In genomic region chr13:24613755-24614154, GRCh38 we compare ENCODE assay signal across 27 cellular contexts.
"Had no signal": no experiment of that assay in that cellular context is flagged by ENCODE, and none has a peak within 500 bp of the region (broad histone marks: within the 10 kb centered on the region; RNA-seq: fewer than 3 reads in every experiment).

No MANE protein-coding gene starts in this region.

- DNase-seq: dermis blood vessel endothelial cell; effector memory CD4-positive, alpha-beta T cell; erythroblast; esophagus squamous epithelium; foreskin melanocyte; glutamatergic neuron; heart right ventricle; hippocampal formation; immature natural killer cell; left ventricle myocardium superior; natural killer cell; pancreas; stimulated activated CD4-positive, alpha-beta T cell treated with anti-CD3 and anti-CD28 coated beads, Interleukin-12 subunit alpha, Interleukin-12 subunit beta, amount 100 ng/mL, for 4 hours; stimulated activated CD4-positive, alpha-beta T cell treated with anti-CD3 and anti-CD28 coated beads, Interleukin-1b, Interleukin-23, amount 100 ng/mL, for 48 hours; stimulated activated CD4-positive, alpha-beta T cell treated with anti-CD3 and anti-CD28 coated beads, Interleukin-4, amount 100 ng/mL, for 1 hour; stimulated activated CD8-positive, alpha-beta memory T cell treated with anti-CD3 and anti-CD28 coated beads, Interleukin-4, amount 100 ng/mL, for 48 hours; stimulated activated naive CD4-positive, alpha-beta T cell; stimulated activated naive CD8-positive, alpha-beta T cell treated with anti-CD3 and anti-CD28 coated beads, Interleukin-15, amount 100 ng/mL, for 72 hours; transverse colon; upper lobe of right lung; uterus had no signal

- H3K4me2 ChIP-seq: smooth muscle cell had no signal

- H3K9me3 Mint-ChIP-seq: immature natural killer cell; memory B cell; natural killer cell; stimulated activated naive CD8-positive, alpha-beta T cell treated with anti-CD3 and anti-CD28 coated beads, Interleukin-15, amount 100 ng/mL, for 72 hours had no signal

- H3K27ac Mint-ChIP-seq: stimulated activated naive CD8-positive, alpha-beta T cell treated with anti-CD3 and anti-CD28 coated beads, Interleukin-15, amount 100 ng/mL, for 72 hours had no signal

- H3K9me3 ChIP-seq: esophagus squamous epithelium, heart right ventricle, neutrophil, pancreas, suprapubic skin, transverse colon, upper lobe of right lung, uterus had no signal

- H3K4me1 ChIP-seq: esophagus squamous epithelium, pancreas, suprapubic skin, upper lobe of right lung, uterus had no signal

- ATAC-seq: heart right ventricle; left ventricle myocardium superior; natural killer cell; pancreas; sciatic nerve; stimulated activated naive CD8-positive, alpha-beta T cell treated with anti-CD3 and anti-CD28 coated beads, Interleukin-15, amount 100 ng/mL, for 72 hours; upper lobe of right lung had no signal

- H3K4me3 Mint-ChIP-seq: immature natural killer cell; memory B cell; natural killer cell; stimulated activated naive CD8-positive, alpha-beta T cell treated with anti-CD3 and anti-CD28 coated beads, Interleukin-15, amount 100 ng/mL, for 72 hours had no signal

- H3K36me3 Mint-ChIP-seq: immature natural killer cell, memory B cell, natural killer cell had no signal

- H3K27ac ChIP-seq: esophagus squamous epithelium, heart right ventricle, neutrophil, pancreas, suprapubic skin, transverse colon, upper lobe of right lung, uterus had no signal

- H3K27me3 Mint-ChIP-seq: memory B cell; stimulated activated naive CD8-positive, alpha-beta T cell treated with anti-CD3 and anti-CD28 coated beads, Interleukin-15, amount 100 ng/mL, for 72 hours had no signal

- H3K36me3 ChIP-seq: esophagus squamous epithelium, heart right ventricle, neutrophil, pancreas, suprapubic skin, transverse colon, upper lobe of right lung, uterus had no signal

- H3K27me3 ChIP-seq: heart right ventricle, neutrophil, pancreas, suprapubic skin, transverse colon, upper lobe of right lung, uterus had no signal

- H3K4me3 ChIP-seq: esophagus squamous epithelium, heart right ventricle, lung, pancreas, smooth muscle cell, suprapubic skin, transverse colon, upper lobe of right lung, uterus had no signal
